19 cellular contexts compared by ENCODE assay signal in genomic region chr9:114421147-114421546, GRCh38. TPM values are rescaled to one million over a fixed set of nuclear protein-coding genes. Genes with fewer than 3 reads are reported as not detected.
DNase-seq lines count a peak whose midpoint lies in the region; ATAC-seq lines count a peak whose summit lies in the region.
"Had no signal": no experiment of that assay in that cellular context is flagged by ENCODE, and none has a peak within 500 bp of the region (broad histone marks: within the 10 kb centered on the region; RNA-seq: fewer than 3 reads in every experiment).

No MANE protein-coding gene starts in this region.

- H3K4me1 ChIP-seq in neuronal stem cell (ENCODE audit: control insufficient read depth in 2 of 2, insufficient read depth in 1 of 2, low read depth in 1 of 2, low read length in 2 of 2), result peaks cover 9 to 11% of the 10 kb centered on the region in 2 donors
- H3K4me1 ChIP-seq: BLaER1 had no signal

- H3K27ac Mint-ChIP-seq in activated naive CD8-positive, alpha-beta T cell treated with anti-CD3 and anti-CD28 coated beads, Interleukin-2, amount 10 ng/mL, durations not matched to agents 7 days and 5 days, result no peak overlapping the region
- H3K27ac Mint-ChIP-seq in activated naive CD8-positive, alpha-beta T cell treated with anti-CD3 and anti-CD28 coated beads for 36 hours, result no peak overlapping the region
- peak overlapping the region; percentile 30 for H3K27ac Mint-ChIP-seq in stimulated activated effector memory CD8-positive, alpha-beta T cell treated with anti-CD3 and anti-CD28 coated beads, Interleukin-12 subunit alpha, Interleukin-12 subunit beta, amount 100 ng/mL, for 72 hours
- H3K27ac Mint-ChIP-seq in activated T-helper 17 cell treated with anti-CD3 and anti-CD28 coated beads, Interleukin-2, amount 50 U/mL, for 72 hours, result no peak overlapping the region
- H3K27ac Mint-ChIP-seq: B cell; CD4-positive, CD25-positive, alpha-beta regulatory T cell; H9 had no signal

- H3K4me3 Mint-ChIP-seq in activated naive CD8-positive, alpha-beta T cell treated with anti-CD3 and anti-CD28 coated beads, Interleukin-2, amount 10 ng/mL, durations not matched to agents 7 days and 5 days, result no peak overlapping the region
- no peak overlapping the region for H3K4me3 Mint-ChIP-seq in activated naive CD8-positive, alpha-beta T cell treated with anti-CD3 and anti-CD28 coated beads for 36 hours
- no peak overlapping the region for H3K4me3 Mint-ChIP-seq in stimulated activated effector memory CD8-positive, alpha-beta T cell treated with anti-CD3 and anti-CD28 coated beads, Interleukin-12 subunit alpha, Interleukin-12 subunit beta, amount 100 ng/mL, for 72 hours
- H3K4me3 Mint-ChIP-seq in activated T-helper 17 cell treated with anti-CD3 and anti-CD28 coated beads, Interleukin-2, amount 50 U/mL, for 72 hours, result no peak overlapping the region
- H3K4me3 Mint-ChIP-seq: B cell; CD4-positive, CD25-positive, alpha-beta regulatory T cell; CD8-positive, alpha-beta T cell; H9 had no signal

- H3K36me3 Mint-ChIP-seq in activated naive CD8-positive, alpha-beta T cell treated with anti-CD3 and anti-CD28 coated beads, Interleukin-2, amount 10 ng/mL, durations not matched to agents 7 days and 5 days, result no peaks in the 10 kb centered on the region
- no peaks in the 10 kb centered on the region for H3K36me3 Mint-ChIP-seq in activated naive CD8-positive, alpha-beta T cell treated with anti-CD3 and anti-CD28 coated beads for 36 hours
- peaks cover 26% of the 10 kb centered on the region for H3K36me3 Mint-ChIP-seq in stimulated activated effector memory CD8-positive, alpha-beta T cell treated with anti-CD3 and anti-CD28 coated beads, Interleukin-12 subunit alpha, Interleukin-12 subunit beta, amount 100 ng/mL, for 72 hours
- no peaks in the 10 kb centered on the region for H3K36me3 Mint-ChIP-seq in activated T-helper 17 cell treated with anti-CD3 and anti-CD28 coated beads, Interleukin-2, amount 50 U/mL, for 72 hours (ENCODE audit: low read depth)
- H3K36me3 Mint-ChIP-seq: CD8-positive, alpha-beta T cell had no signal

- H3K27me3 ChIP-seq in neuronal stem cell (ENCODE audit: control insufficient read depth in 3 of 3, insufficient read depth in 3 of 3, low read depth in 1 of 3, low read length in 3 of 3), result no peaks in the 10 kb centered on the region
- H3K27me3 ChIP-seq: BLaER1 had no signal

- no peak for ATAC-seq in activated naive CD8-positive, alpha-beta T cell treated with anti-CD3 and anti-CD28 coated beads, Interleukin-2, amount 10 ng/mL, durations not matched to agents 7 days and 5 days (ENCODE audit: low read depth)
- no peak for ATAC-seq in stimulated activated effector memory CD8-positive, alpha-beta T cell treated with anti-CD3 and anti-CD28 coated beads, Interleukin-12 subunit alpha, Interleukin-12 subunit beta, amount 100 ng/mL, for 72 hours
- no peak for ATAC-seq in activated T-helper 17 cell treated with anti-CD3 and anti-CD28 coated beads, Interleukin-2, amount 50 U/mL, for 72 hours (replicated peaks)
- ATAC-seq in HG03159 (IDR thresholded peaks at IDR 0.05; ENCODE audit: unreplicated experiment), result no peak
- ATAC-seq: CD8-positive, alpha-beta T cell; HCT116 had no signal

- H3K9me3 ChIP-seq in neuronal stem cell (replicated peaks in 1 of 2; ENCODE audit: control insufficient read depth in 2 of 2, insufficient read depth in 1 of 2, low read depth in 1 of 2, low read length in 2 of 2), result no peaks in the 10 kb centered on the region
- H3K9me3 ChIP-seq: BLaER1 had no signal

- peak overlapping the region; percentile 2 for H3K9ac ChIP-seq in neuronal stem cell (ENCODE audit: low read depth, low read length, poor library complexity)
- H3K9ac ChIP-seq: BLaER1 had no signal

- no peaks in the 10 kb centered on the region for H3K27me3 Mint-ChIP-seq in activated naive CD8-positive, alpha-beta T cell treated with anti-CD3 and anti-CD28 coated beads, Interleukin-2, amount 10 ng/mL, durations not matched to agents 7 days and 5 days
- H3K27me3 Mint-ChIP-seq in activated naive CD8-positive, alpha-beta T cell treated with anti-CD3 and anti-CD28 coated beads for 36 hours, result no peaks in the 10 kb centered on the region
- H3K27me3 Mint-ChIP-seq in activated T-helper 17 cell treated with anti-CD3 and anti-CD28 coated beads, Interleukin-2, amount 50 U/mL, for 72 hours, result no peaks in the 10 kb centered on the region
- H3K27me3 Mint-ChIP-seq: B cell; CD4-positive, CD25-positive, alpha-beta regulatory T cell had no signal

- H4K91ac ChIP-seq in neuronal stem cell (ENCODE audit: low read depth, low read length, poor library complexity), result no peak overlapping the region

- H3K9me3 Mint-ChIP-seq in activated naive CD8-positive, alpha-beta T cell treated with anti-CD3 and anti-CD28 coated beads, Interleukin-2, amount 10 ng/mL, durations not matched to agents 7 days and 5 days, result no peaks in the 10 kb centered on the region
- H3K9me3 Mint-ChIP-seq in activated naive CD8-positive, alpha-beta T cell treated with anti-CD3 and anti-CD28 coated beads for 36 hours, result no peaks in the 10 kb centered on the region
- H3K9me3 Mint-ChIP-seq in stimulated activated effector memory CD8-positive, alpha-beta T cell treated with anti-CD3 and anti-CD28 coated beads, Interleukin-12 subunit alpha, Interleukin-12 subunit beta, amount 100 ng/mL, for 72 hours, result no peaks in the 10 kb centered on the region
- no peaks in the 10 kb centered on the region for H3K9me3 Mint-ChIP-seq in activated T-helper 17 cell treated with anti-CD3 and anti-CD28 coated beads, Interleukin-2, amount 50 U/mL, for 72 hours
- H3K9me3 Mint-ChIP-seq: CD4-positive, CD25-positive, alpha-beta regulatory T cell; CD8-positive, alpha-beta T cell; H9 had no signal

- no peak overlapping the region for H3K14ac ChIP-seq in neuronal stem cell (ENCODE audit: low read length)

- H2BK5ac ChIP-seq in neuronal stem cell (ENCODE audit: low read length), result no peak overlapping the region

- WGBS in neuronal stem cell (ENCODE audit: extremely low coverage in 2 of 2, insufficient read length in 2 of 2, insufficient replicate concordance in 1 of 2), 2 donors, result no CpG with 5 or more reads among the region's 2 CpGs

- H3K27ac ChIP-seq in neuronal stem cell (replicated peaks; ENCODE audit: low read length), result no peak overlapping the region
- H3K27ac ChIP-seq: 22Rv1, BLaER1, C4-2B had no signal

- H3K4me2 ChIP-seq in neuronal stem cell (ENCODE audit: insufficient read depth, low read length, poor library complexity, severe bottlenecking), result no peak overlapping the region
- H3K4me2 ChIP-seq: BLaER1 had no signal

- DNase-seq in activated naive CD8-positive, alpha-beta T cell treated with anti-CD3 and anti-CD28 coated beads, Interleukin-2, amount 10 ng/mL, durations not matched to agents 7 days and 5 days, result peak; percentile 14
- DNase-seq in activated naive CD8-positive, alpha-beta T cell treated with anti-CD3 and anti-CD28 coated beads for 36 hours, result no peak
- no peak for DNase-seq in neuronal stem cell (ENCODE audit: low spot score)
- no peak for DNase-seq in stimulated activated effector memory CD8-positive, alpha-beta T cell treated with anti-CD3 and anti-CD28 coated beads, Interleukin-12 subunit alpha, Interleukin-12 subunit beta, amount 100 ng/mL, for 72 hours (ENCODE audit: low spot score in 2 of 2)
- DNase-seq in DMS53 (lab: John Stamatoyannopoulos, UW), result no peak
- DNase-seq: CD4-positive, CD25-positive, alpha-beta regulatory T cell; CD8-positive, alpha-beta T cell; DMS 273 treated with DMSO at 0.1 percent for 48 hours; DMS79 treated with DMSO at 0.1 percent for 48 hours; GF-D8; GOT3; H9 had no signal

- H3K4me3 ChIP-seq in neuronal stem cell (ENCODE audit: low read length in 2 of 2), result no peak overlapping the region
- H3K4me3 ChIP-seq: BLaER1 had no signal

- no peak overlapping the region for H2BK15ac ChIP-seq in neuronal stem cell (ENCODE audit: low read length)

- POLR2A ChIA-PET in activated naive CD8-positive, alpha-beta T cell treated with anti-CD3 and anti-CD28 coated beads, Interleukin-2, amount 10 ng/mL, durations not matched to agents 7 days and 5 days (lab: Charles Lee), result no interaction called here

- no peak overlapping the region for H4K8ac ChIP-seq in neuronal stem cell (ENCODE audit: low read depth, low read length)

- no peak overlapping the region for H2AFZ ChIP-seq in neuronal stem cell (ENCODE audit: low read length)

- H3K18ac ChIP-seq in neuronal stem cell (ENCODE audit: low read length), result no peak overlapping the region

- H3K4ac ChIP-seq in neuronal stem cell (ENCODE audit: low read length), result no peak overlapping the region

- no peaks in the 10 kb centered on the region for H3K79me1 ChIP-seq in neuronal stem cell (ENCODE audit: low read depth, low read length)

- no peak overlapping the region for H2BK12ac ChIP-seq in neuronal stem cell (ENCODE audit: low read length)

- H3K23ac ChIP-seq in neuronal stem cell (ENCODE audit: low read depth, low read length, poor library complexity), result no peak overlapping the region

- H3K4me1 Mint-ChIP-seq in activated naive CD8-positive, alpha-beta T cell treated with anti-CD3 and anti-CD28 coated beads, Interleukin-2, amount 10 ng/mL, durations not matched to agents 7 days and 5 days, result peaks cover 3% of the 10 kb centered on the region
- no peaks in the 10 kb centered on the region for H3K4me1 Mint-ChIP-seq in activated naive CD8-positive, alpha-beta T cell treated with anti-CD3 and anti-CD28 coated beads for 36 hours
- peaks cover 28% of the 10 kb centered on the region for H3K4me1 Mint-ChIP-seq in stimulated activated effector memory CD8-positive, alpha-beta T cell treated with anti-CD3 and anti-CD28 coated beads, Interleukin-12 subunit alpha, Interleukin-12 subunit beta, amount 100 ng/mL, for 72 hours
- H3K4me1 Mint-ChIP-seq in activated T-helper 17 cell treated with anti-CD3 and anti-CD28 coated beads, Interleukin-2, amount 50 U/mL, for 72 hours, result no peaks in the 10 kb centered on the region
- H3K4me1 Mint-ChIP-seq: B cell had no signal

- H3K36me3 ChIP-seq in neuronal stem cell (replicated peaks in 1 of 2; ENCODE audit: control insufficient read depth in 2 of 2, insufficient read depth in 2 of 2, low read length in 2 of 2), result peaks cover 0 to 2% of the 10 kb centered on the region in 2 donors
- H3K36me3 ChIP-seq: BLaER1 had no signal

- H2BK120ac ChIP-seq in neuronal stem cell (ENCODE audit: low read depth, low read length), result no peak overlapping the region

- H2AK5ac ChIP-seq in neuronal stem cell (ENCODE audit: low read depth, low read length), result no peak overlapping the region

RNA-seq across cellular contexts. Expression of gene AKNA, which starts 33.4 kb away (rescaled TPM):
- 100 to 1,000 TPM; 482 to 492 TPM for total RNA-seq in activated naive CD8-positive, alpha-beta T cell treated with anti-CD3 and anti-CD28 coated beads, Interleukin-2, amount 10 ng/mL, durations not matched to agents 7 days and 5 days
- 100 to 1,000 TPM; 129 to 130 TPM for total RNA-seq in activated naive CD8-positive, alpha-beta T cell treated with anti-CD3 and anti-CD28 coated beads for 36 hours
- polyA plus RNA-seq in neuronal stem cell (2013, experiment 1 of 2), result 13.9 TPM
- polyA plus RNA-seq in neuronal stem cell (2013, experiment 2 of 2), result 13.8 TPM
- total RNA-seq in activated T-helper 17 cell treated with anti-CD3 and anti-CD28 coated beads, Interleukin-2, amount 50 U/mL, for 72 hours, result 100 to 1,000 TPM; 169 to 184 TPM
